In the genomic region with DNA sequence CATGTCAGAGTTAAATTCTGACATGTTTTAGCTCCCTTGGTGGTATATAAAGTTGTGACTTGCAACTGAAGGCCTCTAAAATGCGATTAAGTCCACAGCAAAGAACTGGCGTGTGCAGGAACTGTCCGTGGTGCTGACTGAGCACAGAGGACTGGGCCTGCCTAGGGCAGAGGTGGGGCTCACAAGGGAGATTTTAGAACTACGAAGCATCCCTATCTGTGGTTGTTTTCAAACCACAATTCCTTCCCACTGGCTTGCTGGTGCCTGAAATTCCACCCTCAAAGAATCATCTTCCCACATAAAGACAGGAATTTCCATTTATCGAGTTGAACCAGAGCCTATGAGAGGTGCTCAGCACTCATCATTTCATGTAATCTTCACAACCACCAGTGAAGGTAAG, we compare ENCODE assay signal across 8 cellular contexts. TPM values are rescaled to one million over a fixed set of nuclear protein-coding genes. Genes with fewer than 3 reads are reported as not detected.
A peak's percentile ranks its signal among the peaks of the same experiment; 100 is the strongest.
DNase-seq lines count a peak whose midpoint lies in the region; ATAC-seq and TF ChIP-seq lines count a peak whose summit lies in the region.

No MANE protein-coding gene starts in this region.

- H3K27ac Mint-ChIP-seq in activated CD8-positive, alpha-beta T cell treated with anti-CD3 and anti-CD28 coated beads, Interleukin-2, amount 10 ng/mL, durations not matched to agents 7 days and 5 days: no peak overlapping the region

- H3K27ac ChIP-seq in AG04450 (ENCODE audit: low read depth, low read length): no peak overlapping the region

- CTCF ChIA-PET in AG04450 (lab: Charles Lee): no interaction called here
- CTCF ChIA-PET in activated CD8-positive, alpha-beta T cell treated with anti-CD3 and anti-CD28 coated beads, Interleukin-2, amount 10 ng/mL, durations not matched to agents 7 days and 5 days (lab: Charles Lee): no interaction called here

- no peaks in the 10 kb centered on the region for H3K9me3 Mint-ChIP-seq in activated CD8-positive, alpha-beta T cell treated with anti-CD3 and anti-CD28 coated beads, Interleukin-2, amount 10 ng/mL, durations not matched to agents 7 days and 5 days (ENCODE audit: insufficient read depth)

- no peak overlapping the region for H3K4me3 ChIP-seq in AG04450 (ENCODE audit: low read depth, low read length)

- no peaks in the 10 kb centered on the region for H3K9me3 ChIP-seq in AG04450 (ENCODE audit: control insufficient read depth, insufficient read depth, low read length)

- H3K4me3 Mint-ChIP-seq in activated CD8-positive, alpha-beta T cell treated with anti-CD3 and anti-CD28 coated beads, Interleukin-2, amount 10 ng/mL, durations not matched to agents 7 days and 5 days: no peak overlapping the region

- intact Hi-C loops in left ventricle myocardium superior (cut with micrococcal nuclease): no loop called here

- POLR2A ChIA-PET in AG04450 (lab: Yijun Ruan, JAX): no interaction called here
- POLR2A ChIA-PET in activated CD8-positive, alpha-beta T cell treated with anti-CD3 and anti-CD28 coated beads, Interleukin-2, amount 10 ng/mL, durations not matched to agents 7 days and 5 days (lab: Charles Lee): no interaction called here

- DNase-seq in AG04450 (ENCODE audit: low read depth, low spot score) (peak; percentile 8), HS-27A (ENCODE audit: low read depth) (peak; percentile 26), left ventricle myocardium superior (peak; percentile 53), omental fat pad (ENCODE audit: low spot score) (no peak)
- DNase-seq in activated CD8-positive, alpha-beta T cell treated with anti-CD3 and anti-CD28 coated beads, Interleukin-2, amount 10 ng/mL, durations not matched to agents 7 days and 5 days: peak; percentile 64
- DNase-seq in stimulated activated CD4-positive, alpha-beta T cell treated with anti-CD3 and anti-CD28 coated beads, TNF-alpha, amount 100 ng/mL, for 48 hours (ENCODE audit: low read depth in 3 of 3): peak in 2 of 3 donors; percentile 11 to 16

- no peaks in the 10 kb centered on the region for H3K4me1 Mint-ChIP-seq in activated CD8-positive, alpha-beta T cell treated with anti-CD3 and anti-CD28 coated beads, Interleukin-2, amount 10 ng/mL, durations not matched to agents 7 days and 5 days (ENCODE audit: low read depth)

- no peaks in the 10 kb centered on the region for H3K36me3 Mint-ChIP-seq in activated CD8-positive, alpha-beta T cell treated with anti-CD3 and anti-CD28 coated beads, Interleukin-2, amount 10 ng/mL, durations not matched to agents 7 days and 5 days (ENCODE audit: low read depth)

- H3K27me3 ChIP-seq in AG04450 (ENCODE audit: control insufficient read depth, insufficient read depth, low read length): peaks cover 5% of the 10 kb centered on the region

- ATAC-seq in activated CD8-positive, alpha-beta T cell treated with anti-CD3 and anti-CD28 coated beads, Interleukin-2, amount 10 ng/mL, durations not matched to agents 7 days and 5 days: no peak
- ATAC-seq in left ventricle myocardium superior (peak; percentile 36), HG03520 (IDR thresholded peaks at IDR 0.05; ENCODE audit: unreplicated experiment) (no peak), GM21423 (IDR thresholded peaks at IDR 0.05; ENCODE audit: unreplicated experiment) (no peak), omental fat pad (ENCODE audit: low FRiP score) (no peak)

- peaks cover 3% of the 10 kb centered on the region for H3K27me3 Mint-ChIP-seq in activated CD8-positive, alpha-beta T cell treated with anti-CD3 and anti-CD28 coated beads, Interleukin-2, amount 10 ng/mL, durations not matched to agents 7 days and 5 days (ENCODE audit: low read depth)

- TF ChIP-seq CTCF in AG04450 (IDR thresholded peaks at IDR 0.05; ENCODE audit: low read depth, low read length): no peak
- TF ChIP-seq CTCF in omental fat pad (IDR thresholded peaks at IDR 0.05): no peak

RNA-seq across cellular contexts. Expression of a gene that starts 30.1 kb away (rescaled TPM):
- not detected in 2 replicates for polyA plus RNA-seq in AG04450 (2011; rRNA removed)
- polyA minus RNA-seq in AG04450 (2011; rRNA and poly(A)+ RNA removed): not detected in 2 replicates
- not detected for total RNA-seq in activated CD8-positive, alpha-beta T cell treated with anti-CD3 and anti-CD28 coated beads, Interleukin-2, amount 10 ng/mL, durations not matched to agents 7 days and 5 days
- 0.12 TPM for total RNA-seq in left ventricle myocardium superior
- under 1 TPM; 0.60 to 0.88 (median 0.72) TPM for total RNA-seq in omental fat pad

RNA-seq across cellular contexts. Expression of a gene that starts 34.6 kb away (rescaled TPM):
- polyA plus RNA-seq in AG04450 (2011; rRNA removed): not detected in 2 replicates
- not detected in 2 replicates for polyA minus RNA-seq in AG04450 (2011; rRNA and poly(A)+ RNA removed)
- not detected for total RNA-seq in activated CD8-positive, alpha-beta T cell treated with anti-CD3 and anti-CD28 coated beads, Interleukin-2, amount 10 ng/mL, durations not matched to agents 7 days and 5 days
- total RNA-seq in left ventricle myocardium superior (0.25 TPM), omental fat pad (10 to 100 TPM in 1 of 4 donors, 1 to 10 TPM in 3; 6.3 to 10.0 (median 9.0) TPM)
